Comparison of ENCODE assay signal across 8 cellular contexts in genomic region chr1:45490623-45491463, GRCh38.
DNase-seq lines count a peak whose midpoint lies in the region; ATAC-seq and TF ChIP-seq lines count a peak whose summit lies in the region.

TSS of gene TESK2 (minus strand) at chr1:45491163. CDS start at chr1:45457785, 33,378 bp downstream.

- in situ Hi-C loops in GM18951 (cut with MboI; ENCODE audit: low sequenced_read_pairs, unreplicated experiment): loop anchor here (5.0 to 25.0 kb wide), 3 partner anchors 134 to 679 kb away; partner anchors contain the start of genes BTBD19, DYNLT4, HECTD3 and PLK3

- TF ChIP-seq CTCF in AG09319 (IDR thresholded peaks at IDR 0.05; ENCODE audit: low read depth, low read length) (no peak), WI38 (IDR thresholded peaks at IDR 0.05; ENCODE audit: low read depth, low read length) (no peak)

- peak; percentile 74 for TF ChIP-seq POLR2A in GM18951 (IDR thresholded peaks at IDR 0.05; ENCODE audit: extremely low read depth, insufficient read depth, insufficient read length)

- ATAC-seq in HG03159 (IDR thresholded peaks at IDR 0.05; ENCODE audit: unreplicated experiment): peak; percentile 91

- peak within 1 kb of the TSS; percentile 80 for H3K4me3 ChIP-seq in WI38 (ENCODE audit: low read depth, low read length)

- DNase-seq in AG09319 (ENCODE audit: extremely low read depth, low read depth) (peak; percentile 96), NCI-H2196 treated with DMSO at 0.1 percent for 48 hours (lab: John Stamatoyannopoulos, UW; ENCODE audit: unreplicated experiment) (peak; percentile 100), inferior parietal cortex (ENCODE audit: extremely low spot score) (peak; percentile 100), smooth muscle cell of the brain vasculature (ENCODE audit: low read depth, low spot score) (peak; percentile 96)
- peak; percentile 99 for DNase-seq in central memory CD4-positive, alpha-beta T cell

Comparison
In these comparisons a context has a peak if more than half of its experiments do, and no peak if none do; other contexts are left out.
1. Peak in every context shown above with its lines: DNase-seq, ATAC-seq and H3K4me3 ChIP-seq.